ENCODE assay signal across 18 cellular contexts in the genomic region with DNA sequence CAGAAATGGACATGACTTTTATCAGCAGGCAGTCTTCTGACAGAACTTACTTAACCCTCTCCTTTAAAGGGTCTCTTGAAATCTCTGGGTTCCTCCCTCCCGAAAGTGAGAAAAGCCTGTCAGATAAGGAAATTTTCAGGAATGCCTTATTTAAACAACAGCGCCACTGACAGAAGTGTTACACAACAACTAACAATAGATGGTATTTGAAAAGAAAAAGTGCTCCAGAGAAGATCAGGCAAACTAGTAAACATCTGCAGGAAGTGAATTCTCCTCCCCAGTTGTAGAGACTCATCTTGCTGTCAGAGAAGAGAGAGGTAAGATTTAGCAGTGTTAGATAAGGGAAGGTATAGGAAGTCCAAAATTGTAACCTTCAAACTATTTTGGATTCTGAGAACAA.
DNase-seq lines count a peak whose midpoint lies in the region; ATAC-seq and TF ChIP-seq lines count a peak whose summit lies in the region.
"Had no signal": no experiment of that assay in that cellular context is flagged by ENCODE, and none has a peak within 500 bp of the region (broad histone marks: within the 10 kb centered on the region; RNA-seq: fewer than 3 reads in every experiment).

No MANE protein-coding gene starts in this region.

- peaks cover 4% of the 10 kb centered on the region for H3K9me3 ChIP-seq in smooth muscle cell (replicated peaks; ENCODE audit: low read depth)

- H4K20me1 ChIP-seq in smooth muscle cell (ENCODE audit: low read depth), result no peaks in the 10 kb centered on the region
- H4K20me1 ChIP-seq: BLaER1 treated with 17β-estradiol and CSF1 and Interleukin-3, amounts not matched to agents 10 nM and 100 nM had no signal

- peak overlapping the region; percentile 41 for H3K4me2 ChIP-seq in smooth muscle cell
- H3K4me2 ChIP-seq: BLaER1 treated with 17β-estradiol and CSF1 and Interleukin-3, amounts not matched to agents 10 nM and 100 nM had no signal

- H3K36me3 ChIP-seq in smooth muscle cell (ENCODE audit: low read depth), result no peaks in the 10 kb centered on the region
- H3K36me3 ChIP-seq: BLaER1 treated with 17β-estradiol and CSF1 and Interleukin-3, amounts not matched to agents 10 nM and 100 nM had no signal

- H2AFZ ChIP-seq in smooth muscle cell (ENCODE audit: low read depth), result no peak overlapping the region
- H2AFZ ChIP-seq: GM23248 had no signal

- TF ChIP-seq CTCF in fibroblast of the aortic adventitia (IDR thresholded peaks at IDR 0.05; ENCODE audit: insufficient read depth, low read length) (no peak), smooth muscle cell (IDR thresholded peaks at IDR 0.05; ENCODE audit: borderline replicate concordance, insufficient read depth, poor library complexity, severe bottlenecking) (no peak)

- peaks cover 2% of the 10 kb centered on the region for H3F3A ChIP-seq in smooth muscle cell (ENCODE audit: low read depth)

- H3K79me2 ChIP-seq in smooth muscle cell (ENCODE audit: low read depth), result no peaks in the 10 kb centered on the region

- DNase-seq in DMS53 (lab: John Stamatoyannopoulos, UW) (peak; percentile 9), DMS53 treated with DMSO at 0.1 percent for 48 hours (lab: John Stamatoyannopoulos, UW; ENCODE audit: unreplicated experiment) (no peak), SW480 (ENCODE audit: low spot score) (peak; percentile 4), fibroblast of the aortic adventitia (ENCODE audit: low read depth) (peak; percentile 64), smooth muscle cell (lab: John Stamatoyannopoulos, UW; ENCODE audit: unreplicated experiment) (no peak), NCI-H526 treated with DMSO at 0.1 percent for 48 hours (lab: John Stamatoyannopoulos, UW) (no peak), epidermal melanocyte (ENCODE audit: insufficient read length, low spot score) (no peak)
- DNase-seq: CD8-positive, alpha-beta memory T cell; DMS153; GM23248; NCI-H1092; NCI-H146; NCI-H2081; NCI-H510A treated with DMSO at 0.1 percent for 48 hours; SHP77 had no signal

- no peaks in the 10 kb centered on the region for H3K27me3 ChIP-seq in smooth muscle cell (ENCODE audit: low read depth)
- H3K27me3 ChIP-seq: BLaER1 treated with 17β-estradiol and CSF1 and Interleukin-3, amounts not matched to agents 10 nM and 100 nM had no signal

- no peak overlapping the region for H3K9ac ChIP-seq in smooth muscle cell (ENCODE audit: low read depth)
- H3K9ac ChIP-seq: BLaER1 treated with 17β-estradiol and CSF1 and Interleukin-3, amounts not matched to agents 10 nM and 100 nM; GM23248 had no signal

- WGBS in smooth muscle cell (ENCODE audit: low lambda C conversion rate), result 14% methylated on average over 2 of the region's 2 CpGs

- peaks cover 3% of the 10 kb centered on the region for H3K4me1 ChIP-seq in smooth muscle cell (ENCODE audit: low read depth)

- H3K4me3 ChIP-seq in fibroblast of the aortic adventitia (ENCODE audit: low read depth, low read length) (no peak overlapping the region), smooth muscle cell (no peak overlapping the region)
- H3K4me3 ChIP-seq: BLaER1 treated with 17β-estradiol and CSF1 and Interleukin-3, amounts not matched to agents 10 nM and 100 nM; GM23248 had no signal

- no peak for ATAC-seq in GM19023 (IDR thresholded peaks at IDR 0.05; ENCODE audit: unreplicated experiment)

- no peak overlapping the region for H3K27ac ChIP-seq in smooth muscle cell (ENCODE audit: low read depth)
- H3K27ac ChIP-seq: 22Rv1; BLaER1 treated with 17β-estradiol and CSF1 and Interleukin-3, amounts not matched to agents 10 nM and 100 nM; GM23248 had no signal

Comparison
In these comparisons a context has a peak if more than half of its experiments do, and no peak if none do; other contexts are left out.
1. DNase-seq: peak in DMS53 (single experiment), SW480 (single experiment) and fibroblast of the aortic adventitia (single experiment); none in DMS53 treated with DMSO at 0.1 percent for 48 hours (single experiment), smooth muscle cell (single experiment), NCI-H526 treated with DMSO at 0.1 percent for 48 hours (single experiment) and epidermal melanocyte (single experiment).